In genomic region chr9:124442360-124442759, GRCh38 we compare ENCODE assay signal across 36 cellular contexts. TPM values are rescaled to one million over a fixed set of nuclear protein-coding genes. Genes with fewer than 3 reads are reported as not detected.
"Had no signal": no experiment of that assay in that cellular context is flagged by ENCODE, and none has a peak within 500 bp of the region (broad histone marks: within the 10 kb centered on the region; RNA-seq: fewer than 3 reads in every experiment).

No MANE protein-coding gene starts in this region.

- H3K27ac Mint-ChIP-seq: activated CD4-positive, alpha-beta T cell treated with anti-CD3 and anti-CD28 coated beads, Interleukin-2, amount 10 ng/mL, durations not matched to agents 24 days and 14 days; activated CD8-positive, alpha-beta T cell treated with anti-CD3 and anti-CD28 coated beads for 36 hours; activated naive CD4-positive, alpha-beta T cell treated with anti-CD3 and anti-CD28 coated beads, Interleukin-2, amount 10 ng/mL, durations not matched to agents 7 days and 5 days; activated naive CD8-positive, alpha-beta T cell; activated naive CD8-positive, alpha-beta T cell treated with anti-CD3 and anti-CD28 coated beads, Interleukin-2, amount 50 U/mL, for 24 hours; activated T-cell treated with anti-CD3 and anti-CD28 coated beads, Interleukin-2, amount 50 U/mL, for 72 hours; activated T-helper 2 cell treated with anti-CD3 and anti-CD28 coated beads, Interferon-gamma antibody, Interleukin-2, Interleukin-4, amounts not matched to agents 10 μg/mL and 5 μg/mL and 100 μg/mL, durations not matched to agents 14 hours and 24 hours and 36 hours; brain had no signal

- ATAC-seq: activated CD8-positive, alpha-beta T cell treated with anti-CD3 and anti-CD28 coated beads for 36 hours; activated naive CD8-positive, alpha-beta T cell treated with anti-CD3 and anti-CD28 coated beads, Interleukin-2, amount 50 U/mL, for 24 hours; activated T-cell treated with anti-CD3 and anti-CD28 coated beads, Interleukin-2, amount 50 U/mL, for 72 hours; Panc1 had no signal

- DNase-seq: activated CD4-positive, alpha-beta T cell treated with anti-CD3 and anti-CD28 coated beads, Interleukin-2, amount 10 ng/mL, durations not matched to agents 24 days and 14 days; activated CD4-positive, alpha-beta T cell treated with anti-CD3 and anti-CD28 coated beads, Interleukin-2, amount 50 U/mL, for 4 hours; activated CD8-positive, alpha-beta T cell treated with anti-CD3 and anti-CD28 coated beads for 36 hours; activated naive CD4-positive, alpha-beta T cell treated with anti-CD3 and anti-CD28 coated beads, Interleukin-2, amount 10 ng/mL, durations not matched to agents 7 days and 5 days; activated naive CD8-positive, alpha-beta T cell treated with anti-CD3 and anti-CD28 coated beads, Interleukin-2, amount 50 U/mL, for 24 hours; activated T-cell treated with anti-CD3 and anti-CD28 coated beads, Interleukin-2, amount 50 U/mL, for 1 hour; activated T-cell treated with anti-CD3 and anti-CD28 coated beads, Interleukin-2, amount 50 U/mL, for 72 hours; anterior cingulate cortex; caudate nucleus; cerebellar nuclear complex; Kasumi-1; MG63; NCI-H1092; NCI-H1436 treated with DMSO at 0.1 percent for 48 hours; NCI-H1694 treated with DMSO at 0.1 percent for 48 hours; NCI-H2029; NCI-H2107; NCI-H2171 treated with DMSO at 0.1 percent for 48 hours; NCI-H2227 treated with DMSO at 0.1 percent for 48 hours; NCI-H446; NCI-H510A treated with DMSO at 0.1 percent for 48 hours; NCI-H526 treated with DMSO at 0.1 percent for 48 hours; SHP77; SJCRH30; T-helper 1 cell; T-helper 2 cell; T-helper 9 cell; WERI-Rb-1 had no signal

- H3K4me3 ChIP-seq: MG63, SJCRH30, SK-N-MC had no signal

- H3K4me1 Mint-ChIP-seq: activated CD4-positive, alpha-beta T cell treated with anti-CD3 and anti-CD28 coated beads, Interleukin-2, amount 10 ng/mL, durations not matched to agents 24 days and 14 days; activated naive CD4-positive, alpha-beta T cell treated with anti-CD3 and anti-CD28 coated beads, Interleukin-2, amount 10 ng/mL, durations not matched to agents 7 days and 5 days; activated naive CD8-positive, alpha-beta T cell treated with anti-CD3 and anti-CD28 coated beads, Interleukin-2, amount 50 U/mL, for 24 hours; brain had no signal

- H3K9me3 ChIP-seq: MG63, SJCRH30 had no signal

- H3K9me3 Mint-ChIP-seq: activated CD4-positive, alpha-beta T cell treated with anti-CD3 and anti-CD28 coated beads, Interleukin-2, amount 10 ng/mL, durations not matched to agents 24 days and 14 days; activated CD8-positive, alpha-beta T cell treated with anti-CD3 and anti-CD28 coated beads for 36 hours; activated naive CD4-positive, alpha-beta T cell treated with anti-CD3 and anti-CD28 coated beads, Interleukin-2, amount 10 ng/mL, durations not matched to agents 7 days and 5 days; activated naive CD8-positive, alpha-beta T cell treated with anti-CD3 and anti-CD28 coated beads, Interleukin-2, amount 50 U/mL, for 24 hours; activated T-cell treated with anti-CD3 and anti-CD28 coated beads, Interleukin-2, amount 50 U/mL, for 72 hours; activated T-helper 2 cell treated with anti-CD3 and anti-CD28 coated beads, Interferon-gamma antibody, Interleukin-2, Interleukin-4, amounts not matched to agents 10 μg/mL and 5 μg/mL and 100 μg/mL, durations not matched to agents 14 hours and 24 hours and 36 hours had no signal

- H3K27me3 ChIP-seq: MG63 had no signal

- H3K36me3 Mint-ChIP-seq: activated naive CD4-positive, alpha-beta T cell treated with anti-CD3 and anti-CD28 coated beads, Interleukin-2, amount 10 ng/mL, durations not matched to agents 7 days and 5 days; activated naive CD8-positive, alpha-beta T cell; brain had no signal

- H3K27ac ChIP-seq: SJCRH30, SK-N-MC, WERI-Rb-1 had no signal

- H3K4me1 ChIP-seq: SJCRH30 had no signal

- H3K36me3 ChIP-seq: MG63, SJCRH30, WERI-Rb-1 had no signal

- H3K4me3 Mint-ChIP-seq: activated CD4-positive, alpha-beta T cell treated with anti-CD3 and anti-CD28 coated beads, Interleukin-2, amount 10 ng/mL, durations not matched to agents 24 days and 14 days; activated CD8-positive, alpha-beta T cell treated with anti-CD3 and anti-CD28 coated beads for 36 hours; activated naive CD4-positive, alpha-beta T cell treated with anti-CD3 and anti-CD28 coated beads, Interleukin-2, amount 10 ng/mL, durations not matched to agents 7 days and 5 days; activated naive CD8-positive, alpha-beta T cell; activated naive CD8-positive, alpha-beta T cell treated with anti-CD3 and anti-CD28 coated beads, Interleukin-2, amount 50 U/mL, for 24 hours; activated T-cell treated with anti-CD3 and anti-CD28 coated beads, Interleukin-2, amount 50 U/mL, for 72 hours; brain had no signal

RNA-seq across cellular contexts. Expression of gene ADGRD2, which starts 7.9 kb away (rescaled TPM):
- total RNA-seq: activated CD4-positive, alpha-beta T cell treated with anti-CD3 and anti-CD28 coated beads, Interleukin-2, amount 10 ng/mL, durations not matched to agents 24 days and 14 days; activated CD8-positive, alpha-beta memory T cell treated with anti-CD3 and anti-CD28 coated beads for 36 hours; activated CD8-positive, alpha-beta T cell treated with anti-CD3 and anti-CD28 coated beads for 36 hours; activated T-cell treated with anti-CD3 and anti-CD28 coated beads, Interleukin-2, amount 50 U/mL, for 72 hours; activated T-helper 2 cell treated with anti-CD3 and anti-CD28 coated beads, Interferon-gamma antibody, Interleukin-2, Interleukin-4, amounts not matched to agents 10 μg/mL and 5 μg/mL and 100 μg/mL, durations not matched to agents 14 hours and 24 hours and 36 hours; bronchial epithelial cell; RPMI7951; SJCRH30 had no signal
